ENCODE assay signal across 15 cellular contexts in the genomic region with DNA sequence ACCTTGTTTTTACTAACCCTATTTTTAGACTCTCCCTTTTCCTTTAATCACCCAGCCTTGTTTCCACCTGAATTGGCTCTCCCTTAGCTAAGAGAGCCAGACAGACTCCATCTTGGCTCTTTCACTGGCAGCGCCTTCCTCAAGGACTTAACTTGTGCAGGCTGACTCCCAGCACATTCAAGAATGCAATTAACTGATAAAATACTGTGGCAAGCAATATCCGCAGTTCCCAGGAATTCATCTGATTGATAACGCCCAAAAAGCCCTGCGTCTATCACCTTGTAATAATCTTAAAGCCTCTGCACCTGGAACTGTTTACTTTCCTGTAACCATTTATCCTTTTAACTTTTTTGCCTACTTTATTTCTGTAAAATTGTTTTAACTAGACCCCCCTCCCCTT. TPM values are rescaled to one million over a fixed set of nuclear protein-coding genes. Genes with fewer than 3 reads are reported as not detected.
DNase-seq lines count a peak whose midpoint lies in the region; ATAC-seq, FAIRE-seq and TF ChIP-seq lines count a peak whose summit lies in the region.
"Not testable (repeated sequence)": the region's sequence is repeated elsewhere in the genome, so short reads cannot be mapped to it uniquely, and the experiment has no call there.
"Had no signal": no experiment of that assay in that cellular context is flagged by ENCODE, and none has a peak within 500 bp of the region (broad histone marks: within the 10 kb centered on the region; RNA-seq: fewer than 3 reads in every experiment).

No MANE protein-coding gene starts in this region.

- not testable (repeated sequence) for TF ChIP-seq EP300 in H1 (IDR thresholded peaks at IDR 0.05; ENCODE audit: borderline replicate concordance in 1 of 2, low read depth in 2 of 2, low read length in 2 of 2)

- DNase-seq in DND-41 (peak; percentile 3), mesendoderm (peak; percentile 92), type B pancreatic cell (ENCODE audit: extremely low spot score, unreplicated experiment) (peak; percentile 22)
- DNase-seq in activated CD4-positive, alpha-beta T cell treated with anti-CD3 and anti-CD28 coated beads for 36 hours; H1 (ENCODE audit: low read depth in 1 of 2, low spot score in 2 of 2); progenitor cell of endocrine pancreas (ENCODE audit: low spot score, unreplicated experiment): not testable (repeated sequence)

- H3K27ac Mint-ChIP-seq in activated CD4-positive, alpha-beta T cell treated with anti-CD3 and anti-CD28 coated beads for 36 hours = peak overlapping the region; percentile 12
- H3K27ac Mint-ChIP-seq in activated naive CD8-positive, alpha-beta T cell = not testable (repeated sequence)
- H3K27ac Mint-ChIP-seq in progenitor cell of endocrine pancreas (peak overlapping the region; percentile 79), type B pancreatic cell (peak overlapping the region; percentile 10)

- not testable (repeated sequence) for H4K8ac ChIP-seq in H1 (ENCODE audit: extremely low read depth, insufficient read depth, low read length); mesendoderm (ENCODE audit: low read depth, low read length)

- H3K27me3 Mint-ChIP-seq in activated CD4-positive, alpha-beta T cell treated with anti-CD3 and anti-CD28 coated beads for 36 hours; activated naive CD8-positive, alpha-beta T cell; progenitor cell of endocrine pancreas; type B pancreatic cell: not testable (repeated sequence)

- not testable (repeated sequence) for H4K91ac ChIP-seq in H1 (replicated peaks; ENCODE audit: insufficient read length, low read length)

- TF ChIP-seq CTCF in DND-41 (IDR thresholded peaks at IDR 0.05; ENCODE audit: borderline replicate concordance, extremely low read depth, low read length, poor library complexity, severe bottlenecking); H1 (IDR thresholded peaks at IDR 0.05; ENCODE audit: control extremely low read depth in 1 of 3, insufficient read depth in 1 of 3, low read depth in 1 of 3, low read length in 3 of 3); progenitor cell of endocrine pancreas (IDR thresholded peaks at IDR 0.05; ENCODE audit: unreplicated experiment); type B pancreatic cell (conservative IDR thresholded peaks at IDR 0.05): not testable (repeated sequence)

- H2BK20ac ChIP-seq in H1 (ENCODE audit: low read length) = 0 out of 2 replicates have a peak overlapping the region, but pooled peaks have one; percentile 75

- intact Hi-C loops in activated CD4-positive, alpha-beta T cell treated with anti-CD3 and anti-CD28 coated beads for 36 hours (cut with DNase I, micrococcal nuclease) = not testable (repeated sequence)

- not testable (repeated sequence) for ATAC-seq in DND-41 (ENCODE audit: insufficient read depth, low read depth); activated CD4-positive, alpha-beta T cell treated with anti-CD3 and anti-CD28 coated beads for 36 hours

- not testable (repeated sequence) for H3K4me3 ChIP-seq in DND-41 (ENCODE audit: low read depth in 1 of 2, low read length in 2 of 2); HUES64 (ENCODE audit: low read length); H1 (ENCODE audit: extremely low read depth in 1 of 4, insufficient read depth in 2 of 4, low read depth in 3 of 4, low read length in 4 of 4); mesendoderm (ENCODE audit: low read length)

- not testable (repeated sequence) for H3K79me2 ChIP-seq in DND-41 (ENCODE audit: insufficient read depth, low read length); H1 (ENCODE audit: control insufficient read depth in 1 of 2, insufficient read depth in 2 of 2, low read length in 2 of 2); mesendoderm (ENCODE audit: control insufficient read depth, insufficient read depth, low read length)

- not testable (repeated sequence) for H2BK15ac ChIP-seq in H1 (ENCODE audit: low read length); mesendoderm (replicated peaks; ENCODE audit: low read depth)

- H2BK12ac ChIP-seq in H1 (ENCODE audit: low read depth, low read length) = 0 out of 2 replicates have a peak overlapping the region, but pooled peaks have one; percentile 13

- not testable (repeated sequence) for H3K36me3 ChIP-seq in DND-41 (ENCODE audit: insufficient read depth, low read length); HUES64 (ENCODE audit: insufficient read depth, low read length); H1 (ENCODE audit: control insufficient read depth in 2 of 4, insufficient read depth in 4 of 4, low read length in 3 of 4); mesendoderm (ENCODE audit: control insufficient read depth, insufficient read depth, low read length)

- peaks cover 46% of the 10 kb centered on the region for H3K4me1 Mint-ChIP-seq in activated CD4-positive, alpha-beta T cell treated with anti-CD3 and anti-CD28 coated beads for 36 hours
- peaks cover 25% of the 10 kb centered on the region for H3K4me1 Mint-ChIP-seq in activated naive CD8-positive, alpha-beta T cell (ENCODE audit: low read depth)
- H3K4me1 Mint-ChIP-seq in progenitor cell of endocrine pancreas (ENCODE audit: low read depth) (peaks cover 18% of the 10 kb centered on the region), type B pancreatic cell (ENCODE audit: unreplicated experiment) (peaks cover 25% of the 10 kb centered on the region)

- H2AK5ac ChIP-seq in H1 (ENCODE audit: low read depth, low read length); mesendoderm (ENCODE audit: low read length): not testable (repeated sequence)

- CTCF ChIA-PET in activated CD4-positive, alpha-beta T cell treated with anti-CD3 and anti-CD28 coated beads for 36 hours (lab: Charles Lee) = interaction anchor here (1.3 to 2.7 kb wide), 3 partner anchors 13 to 30 kb away, joined by 3 to 13 read pairs (median 4); no protein-coding TSS in a partner anchor
- CTCF ChIA-PET in H1 (lab: Charles Lee; ENCODE audit: partially characterized antibody) = interaction anchor here (0.9 to 5.4 kb wide), 5 partner anchors 9 to 34 kb away, joined by 3 to 33 read pairs (median 4); no protein-coding TSS in a partner anchor

- H3K27ac ChIP-seq in DND-41 (ENCODE audit: low read length) (peak overlapping the region; percentile 16; the same call in 1 of the 2 replicates), HUES64 (ENCODE audit: low read depth, low read length) (peak overlapping the region; percentile 75), mesendoderm (ENCODE audit: low read depth, low read length) (peak overlapping the region; percentile 96)
- not testable (repeated sequence) for H3K27ac ChIP-seq in H1 (ENCODE audit: low read depth, low read length)

- not testable (repeated sequence) for H3K56ac ChIP-seq in H1 (replicated peaks; ENCODE audit: insufficient read length, low read depth, low read length)
- H3K56ac ChIP-seq in mesendoderm (ENCODE audit: low read length) = peak overlapping the region; percentile 91

- POLR2A ChIA-PET in activated CD4-positive, alpha-beta T cell treated with anti-CD3 and anti-CD28 coated beads for 36 hours (lab: Charles Lee); H1 (lab: Charles Lee; ENCODE audit: partially characterized antibody): not testable (repeated sequence)

- not testable (repeated sequence) for H3K14ac ChIP-seq in H1 (ENCODE audit: insufficient read length)

- H3K4me1 ChIP-seq in DND-41 (ENCODE audit: insufficient read depth, low read length) (peaks cover 68% of the 10 kb centered on the region), HUES64 (ENCODE audit: insufficient read depth, low read length) (peaks cover 31% of the 10 kb centered on the region), H1 (replicated peaks in 1 of 4; ENCODE audit: control insufficient read depth in 3 of 4, insufficient read depth in 4 of 4, low read length in 3 of 4) (peaks cover 10 to 25% (median 16%) of the 10 kb centered on the region in 4 experiments), mesendoderm (ENCODE audit: control insufficient read depth, low read depth, low read length) (peaks cover 32% of the 10 kb centered on the region)

- H2BK5ac ChIP-seq in H1 (ENCODE audit: low read depth, low read length) (peak overlapping the region; percentile 13; the same call in 1 of the 2 replicates), mesendoderm (ENCODE audit: low read length) (peak overlapping the region; percentile 100)

- H4K5ac ChIP-seq in H1 (ENCODE audit: insufficient read length, low read depth, low read length) = not testable (repeated sequence)
- peak overlapping the region; percentile 88 for H4K5ac ChIP-seq in mesendoderm (ENCODE audit: low read length)

- not testable (repeated sequence) for TF ChIP-seq POLR2A in H1 (IDR thresholded peaks at IDR 0.05; ENCODE audit: control extremely low read depth in 1 of 2, low read depth in 2 of 2, low read length in 2 of 2)

- not testable (repeated sequence) for H2AFZ ChIP-seq in DND-41 (ENCODE audit: low read depth, low read length)
- peak overlapping the region; percentile 13; the same call in 1 of the 2 replicates for H2AFZ ChIP-seq in H1 (ENCODE audit: low read length)

- TF ChIP-seq RAD21 in H1 (IDR thresholded peaks at IDR 0.05 in 1 of 2, conservative IDR thresholded peaks at IDR 0.05 in 1 of 2; ENCODE audit: low read depth in 2 of 2, low read length in 2 of 2) = not testable (repeated sequence)

- H3K4me3 Mint-ChIP-seq in activated CD4-positive, alpha-beta T cell treated with anti-CD3 and anti-CD28 coated beads for 36 hours; progenitor cell of endocrine pancreas (ENCODE audit: low read depth); type B pancreatic cell: not testable (repeated sequence)
- peak overlapping the region; percentile 21 for H3K4me3 Mint-ChIP-seq in activated naive CD8-positive, alpha-beta T cell

- not testable (repeated sequence) for H3K4ac ChIP-seq in H1 (replicated peaks; ENCODE audit: insufficient read length, low read depth, low read length); mesendoderm (ENCODE audit: low read depth, low read length)

- H3K9me3 ChIP-seq in DND-41 (ENCODE audit: insufficient read depth, low read length, severe bottlenecking) = peaks cover 12% of the 10 kb centered on the region
- H3K9me3 ChIP-seq in HUES64 (ENCODE audit: insufficient read depth, low read depth, low read length) = not testable (repeated sequence)
- H3K9me3 ChIP-seq in H1 (ENCODE audit: insufficient read depth in 2 of 2, low read depth in 1 of 2, low read length in 1 of 2) = peaks cover 4 to 16% of the 10 kb centered on the region in 2 experiments; a peak in 3 of 4 replicates

- peaks cover 11% of the 10 kb centered on the region for H3K36me3 Mint-ChIP-seq in activated CD4-positive, alpha-beta T cell treated with anti-CD3 and anti-CD28 coated beads for 36 hours (ENCODE audit: low read depth)
- H3K36me3 Mint-ChIP-seq in activated naive CD8-positive, alpha-beta T cell; progenitor cell of endocrine pancreas (ENCODE audit: insufficient read depth); type B pancreatic cell: not testable (repeated sequence)

- not testable (repeated sequence) for H3K79me1 ChIP-seq in H1 (ENCODE audit: low read depth, low read length); mesendoderm (ENCODE audit: low read length)

- H2BK120ac ChIP-seq in H1 (replicated peaks; ENCODE audit: low read depth, low read length) = peak overlapping the region; percentile 9
- H2BK120ac ChIP-seq in mesendoderm (ENCODE audit: low read depth, low read length) = not testable (repeated sequence)

- not testable (repeated sequence) for H3K27me3 ChIP-seq in DND-41 (ENCODE audit: insufficient read depth, low read length, poor library complexity); HUES64 (ENCODE audit: insufficient read depth, low read length); H1 (replicated peaks in 1 of 4; ENCODE audit: control insufficient read depth in 3 of 4, extremely low read depth in 1 of 4, insufficient read depth in 3 of 4, low read length in 3 of 4); mesendoderm (ENCODE audit: insufficient read depth, low read length, poor library complexity)

- H3K9me3 Mint-ChIP-seq in activated CD4-positive, alpha-beta T cell treated with anti-CD3 and anti-CD28 coated beads for 36 hours (ENCODE audit: low read depth); activated naive CD8-positive, alpha-beta T cell (ENCODE audit: low read depth); progenitor cell of endocrine pancreas (ENCODE audit: low read depth); type B pancreatic cell: not testable (repeated sequence)

- not testable (repeated sequence) for H3K9ac ChIP-seq in DND-41 (ENCODE audit: low read depth, low read length); HUES64 (ENCODE audit: low read depth, low read length); H1 (replicated peaks in 1 of 4; ENCODE audit: extremely low read depth in 1 of 4, low read depth in 3 of 4, low read length in 3 of 4)
- H3K9ac ChIP-seq in mesendoderm (ENCODE audit: low read length) = peak overlapping the region; percentile 78

- H3K23me2 ChIP-seq in H1 (ENCODE audit: low read depth, low read length) = not testable (repeated sequence)

- 80% methylated on average over 4 of the region's 4 CpGs for WGBS in HUES64
- WGBS in H1 (ENCODE audit: extremely low coverage in 1 of 2, insufficient coverage in 1 of 2, insufficient read length in 1 of 2, insufficient replicate concordance in 2 of 2, low coverage in 1 of 2, low lambda C conversion rate in 2 of 2, missing lambda C conversion rate in 1 of 2), 2 experiments = 95% methylated on average over 4 of the region's 4 CpGs; no CpG with 5 or more reads in 1 of the 2 experiments
- no CpG with 5 or more reads among the region's 4 CpGs for WGBS in mesendoderm (ENCODE audit: extremely low coverage, insufficient coverage, low lambda C conversion rate)

- H3K4me2 ChIP-seq in DND-41 (ENCODE audit: insufficient read depth, low read length); mesendoderm (ENCODE audit: low read length): not testable (repeated sequence)
- peak overlapping the region in 1 of 2 experiments; percentile 19; a peak in 1 of 4 replicates for H3K4me2 ChIP-seq in H1 (ENCODE audit: insufficient read depth in 1 of 2, low read depth in 2 of 2, low read length in 2 of 2)

- H4K20me1 ChIP-seq in DND-41 (ENCODE audit: insufficient read depth, low read length); H1 (replicated peaks in 1 of 2; ENCODE audit: control insufficient read depth in 1 of 2, insufficient read depth in 2 of 2, low read length in 2 of 2): not testable (repeated sequence)

- not testable (repeated sequence) for H3K23ac ChIP-seq in H1 (ENCODE audit: insufficient read length); mesendoderm (ENCODE audit: low read length)

- not testable (repeated sequence) for FAIRE-seq in H1 (lab: Jason Lieb, UNC)

- not testable (repeated sequence) for H3K18ac ChIP-seq in H1 (ENCODE audit: extremely low read depth, low read length)
- peak overlapping the region; percentile 63 for H3K18ac ChIP-seq in mesendoderm (ENCODE audit: low read length)

RNA-seq across cellular contexts. Expression of a gene that starts 29.1 kb away (rescaled TPM):
- polyA plus RNA-seq in HUES64 (2013, experiment 1 of 2) = not detected
- not detected for polyA plus RNA-seq in HUES64 (2013, experiment 2 of 2)
- not detected for total RNA-seq in activated CD4-positive, alpha-beta T cell treated with anti-CD3 and anti-CD28 coated beads for 36 hours
- total RNA-seq in H1 (2021; fragmentation: NEBNext Ultra II Directional; extraction: Animal tissue kit (Norgen Biotek cat#: 25700)) = not detected in 2 replicates
- not detected in 2 replicates for polyA plus RNA-seq in H1 (2011; rRNA removed)
- not detected for polyA plus RNA-seq in H1 (2011; cell fraction: cytosol; rRNA removed)
- polyA plus RNA-seq in H1 (2011; cell fraction: nucleus; rRNA removed) = not detected
- polyA plus RNA-seq in H1 (2012, experiment 1 of 2) = not detected in 4 replicates
- polyA plus RNA-seq in H1 (2012, experiment 2 of 2) = not detected
- polyA plus RNA-seq in H1 (2013, experiment 1 of 2) = not detected
- polyA plus RNA-seq in H1 (2013, experiment 2 of 2) = not detected
- polyA minus RNA-seq in H1 (2011; rRNA and poly(A)+ RNA removed) = not detected in 2 replicates
- not detected for polyA minus RNA-seq in H1 (2011; cell fraction: cytosol; rRNA and poly(A)+ RNA removed)
- polyA minus RNA-seq in H1 (2011; cell fraction: nucleus; rRNA and poly(A)+ RNA removed) = not detected
- not detected for polyA plus RNA-seq in mesendoderm (2013, experiment 1 of 2)
- not detected for polyA plus RNA-seq in mesendoderm (2013, experiment 2 of 2)
- total RNA-seq in progenitor cell of endocrine pancreas (not detected in 2 replicates), type B pancreatic cell (ENCODE audit: low replicate concordance) (not detected in 2 replicates)
- total RNA-seq: Calu3, G401, GM12878, H7, HepG2 had no signal
- polyA plus RNA-seq: A549, AG04450, GM12878, HepG2 had no signal

RNA-seq across cellular contexts. Expression of a gene that starts 32.4 kb away (rescaled TPM):
- not detected for polyA plus RNA-seq in HUES64 (2013, experiment 1 of 2)
- polyA plus RNA-seq in HUES64 (2013, experiment 2 of 2) = not detected
- total RNA-seq in activated CD4-positive, alpha-beta T cell treated with anti-CD3 and anti-CD28 coated beads for 36 hours = not detected
- not detected in 2 replicates for total RNA-seq in H1 (2021; fragmentation: NEBNext Ultra II Directional; extraction: Animal tissue kit (Norgen Biotek cat#: 25700))
- polyA plus RNA-seq in H1 (2011; rRNA removed) = not detected in 2 replicates
- 0.62 TPM for polyA plus RNA-seq in H1 (2011; cell fraction: cytosol; rRNA removed)
- polyA plus RNA-seq in H1 (2011; cell fraction: nucleus; rRNA removed) = not detected
- polyA plus RNA-seq in H1 (2012, experiment 1 of 2) = not detected in 4 replicates
- polyA plus RNA-seq in H1 (2012, experiment 2 of 2) = 0.13 TPM
- polyA plus RNA-seq in H1 (2013, experiment 1 of 2) = not detected
- polyA plus RNA-seq in H1 (2013, experiment 2 of 2) = not detected
- polyA minus RNA-seq in H1 (2011; rRNA and poly(A)+ RNA removed) = 0.15 TPM in 1 of 2 replicates, not detected in the other
- polyA minus RNA-seq in H1 (2011; cell fraction: cytosol; rRNA and poly(A)+ RNA removed) = not detected
- polyA minus RNA-seq in H1 (2011; cell fraction: nucleus; rRNA and poly(A)+ RNA removed) = not detected
- 0.10 TPM for polyA plus RNA-seq in mesendoderm (2013, experiment 1 of 2)
- 0.11 TPM for polyA plus RNA-seq in mesendoderm (2013, experiment 2 of 2)
- not detected in 2 replicates for total RNA-seq in progenitor cell of endocrine pancreas
- total RNA-seq in type B pancreatic cell (ENCODE audit: low replicate concordance) = 0.22 TPM in 1 of 2 replicates, not detected in the other
- total RNA-seq: Calu3, G401, GM12878, H7 had no signal
- polyA plus RNA-seq: A549, AG04450, GM12878 had no signal

RNA-seq across cellular contexts. Expression of a gene that starts 56.3 kb away (rescaled TPM):
- polyA plus RNA-seq in HUES64 (2013, experiment 1 of 2) = not detected
- polyA plus RNA-seq in HUES64 (2013, experiment 2 of 2) = not detected
- not detected for total RNA-seq in activated CD4-positive, alpha-beta T cell treated with anti-CD3 and anti-CD28 coated beads for 36 hours
- total RNA-seq in H1 (2021; fragmentation: NEBNext Ultra II Directional; extraction: Animal tissue kit (Norgen Biotek cat#: 25700)) = not detected in 2 replicates
- not detected in 2 replicates for polyA plus RNA-seq in H1 (2011; rRNA removed)
- polyA plus RNA-seq in H1 (2011; cell fraction: cytosol; rRNA removed) = not detected
- polyA plus RNA-seq in H1 (2011; cell fraction: nucleus; rRNA removed) = not detected
- not detected in 4 replicates for polyA plus RNA-seq in H1 (2012, experiment 1 of 2)
- polyA plus RNA-seq in H1 (2012, experiment 2 of 2) = not detected
- not detected for polyA plus RNA-seq in H1 (2013, experiment 1 of 2)
- not detected for polyA plus RNA-seq in H1 (2013, experiment 2 of 2)
- polyA minus RNA-seq in H1 (2011; rRNA and poly(A)+ RNA removed) = not detected in 2 replicates
- not detected for polyA minus RNA-seq in H1 (2011; cell fraction: cytosol; rRNA and poly(A)+ RNA removed)
- polyA minus RNA-seq in H1 (2011; cell fraction: nucleus; rRNA and poly(A)+ RNA removed) = not detected
- polyA plus RNA-seq in mesendoderm (2013, experiment 1 of 2) = not detected
- polyA plus RNA-seq in mesendoderm (2013, experiment 2 of 2) = not detected
- total RNA-seq in progenitor cell of endocrine pancreas = not detected in 2 replicates
- not detected in 2 replicates for total RNA-seq in type B pancreatic cell (ENCODE audit: low replicate concordance)
- total RNA-seq: Calu3, G401, GM12878, H7 had no signal
- polyA plus RNA-seq: A549, AG04450, GM12878 had no signal
